Comparison of ENCODE assay signal across 24 cellular contexts in genomic region chr2:96967964-96968363, GRCh38. TPM values are rescaled to one million over a fixed set of nuclear protein-coding genes. Genes with fewer than 3 reads are reported as not detected.
"Had no signal": no experiment of that assay in that cellular context is flagged by ENCODE, and none has a peak within 500 bp of the region (broad histone marks: within the 10 kb centered on the region; RNA-seq: fewer than 3 reads in every experiment).

No MANE protein-coding gene starts in this region.

- H3K36me3 Mint-ChIP-seq: activated naive CD8-positive, alpha-beta T cell; WTC11 had no signal

- DNase-seq: activated CD4-positive, alpha-beta T cell treated with anti-CD3 and anti-CD28 coated beads, Interleukin-2, amount 10 ng/mL, durations not matched to agents 24 days and 14 days; activated CD4-positive, alpha-beta T cell treated with anti-CD3 and anti-CD28 coated beads, Interleukin-2, amount 50 U/mL, for 48 hours; activated CD4-positive, CD25-positive, alpha-beta regulatory T cell treated with anti-CD3 and anti-CD28 coated beads, Interleukin-2, amount 50 U/mL, for 72 hours; activated CD8-positive, alpha-beta memory T cell treated with anti-CD3 and anti-CD28 coated beads for 24 hours; activated effector memory CD4-positive, alpha-beta T cell treated with anti-CD3 and anti-CD28 coated beads, Interleukin-2, amount 50 U/mL, for 16 hours; activated naive CD4-positive, alpha-beta T cell treated with Interleukin-2 at 50 U/mL for 16 hours; activated T-cell treated with anti-CD3 and anti-CD28 coated beads, Interleukin-2, amount 50 U/mL, for 4 hours; anterior cingulate cortex; KG1; NCI-H1048; NCI-H146; NCI-H187 treated with DMSO at 0.1 percent for 48 hours; NCI-H2081 treated with DMSO at 0.1 percent for 48 hours; NCI-H446; NCI-H524; Peyer's patch; SHP77; T-helper 9 cell had no signal

- H3K4me3 Mint-ChIP-seq: activated naive CD8-positive, alpha-beta T cell; activated T-cell treated with anti-CD3 and anti-CD28 coated beads, Interleukin-2, amount 50 U/mL, for 4 hours; T-helper 1 cell treated with Interleukin-12 subunit alpha and Interleukin-12 subunit beta and Interleukin-4 antibody, amounts not matched to agents 30 μg/mL and 1 μg/mL, for 36 hours; WTC11 had no signal

- H3K4me3 ChIP-seq: Peyer's patch, SJSA1 had no signal

- H3K27me3 Mint-ChIP-seq: activated naive CD8-positive, alpha-beta T cell had no signal

- H3K36me3 ChIP-seq: Peyer's patch, SJSA1 had no signal

- H3K27ac ChIP-seq: Peyer's patch, SJSA1 had no signal

- H3K9me3 ChIP-seq: Peyer's patch, SJSA1 had no signal

- H3K9me3 Mint-ChIP-seq: activated CD4-positive, alpha-beta T cell treated with anti-CD3 and anti-CD28 coated beads, Interleukin-2, amount 10 ng/mL, durations not matched to agents 24 days and 14 days; activated T-cell treated with anti-CD3 and anti-CD28 coated beads, Interleukin-2, amount 50 U/mL, for 4 hours; T-helper 1 cell treated with Interleukin-12 subunit alpha and Interleukin-12 subunit beta and Interleukin-4 antibody, amounts not matched to agents 30 μg/mL and 1 μg/mL, for 36 hours; WTC11 had no signal

- H3K4me1 ChIP-seq: SJSA1 had no signal

- H3K27me3 ChIP-seq: Peyer's patch, SJSA1 had no signal

- H3K27ac Mint-ChIP-seq: activated CD4-positive, alpha-beta T cell treated with anti-CD3 and anti-CD28 coated beads, Interleukin-2, amount 10 ng/mL, durations not matched to agents 24 days and 14 days; activated naive CD8-positive, alpha-beta T cell had no signal

- ATAC-seq: activated T-cell treated with anti-CD3 and anti-CD28 coated beads, Interleukin-2, amount 50 U/mL, for 4 hours; SK-N-SH treated with all-trans-retinoic acid at 6 μM for 48 hours; WTC11 had no signal

RNA-seq across cellular contexts. Expression of gene FAM178B, which starts 18.4 kb away (rescaled TPM):
- total RNA-seq: activated CD4-positive, alpha-beta T cell treated with anti-CD3 and anti-CD28 coated beads, Interleukin-2, amount 10 ng/mL, durations not matched to agents 24 days and 14 days; M059J; Peyer's patch; SJSA1 had no signal
